In the genomic region with DNA sequence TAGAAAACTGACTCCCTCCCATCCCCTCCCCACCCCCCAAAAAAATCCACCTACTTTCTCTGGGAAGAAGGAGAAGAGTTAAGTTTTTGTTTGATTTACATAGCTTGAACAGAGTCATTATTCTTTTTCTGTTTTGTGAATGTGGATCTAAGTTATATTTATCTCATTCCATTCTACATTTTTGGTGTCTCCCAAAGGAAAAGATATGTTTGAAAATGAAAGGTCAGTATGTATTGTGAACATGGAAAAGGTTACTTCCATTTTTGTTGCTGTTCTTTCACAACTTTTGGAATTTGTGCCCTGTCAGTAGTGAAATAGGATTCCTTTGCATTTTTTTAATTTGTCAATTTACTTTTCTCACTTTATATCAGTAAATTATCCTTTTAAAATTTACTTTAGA, we compare ENCODE assay signal across 1 cellular context.
TF ChIP-seq lines count a peak whose summit lies in the region.

No MANE protein-coding gene starts in this region.

TF ChIP-seq in SK-N-SH treated with all-trans-retinoic acid at 6 μM for 48 hours, 23 proteins besides CTCF, POLR2A, EP300 and RAD21 (continued from another document):
- TF ChIP-seq ISL1 (CRISPR knock-in tag; IDR thresholded peaks at IDR 0.05) (no peak), ZNF70 (CRISPR knock-in tag; IDR thresholded peaks at IDR 0.05) (no peak)
